In genomic region chr7:151439855-151440798, GRCh38 we compare ENCODE assay signal across 9 cellular contexts. TPM values are rescaled to one million over a fixed set of nuclear protein-coding genes. Genes with fewer than 3 reads are reported as not detected.
DNase-seq lines count a peak whose midpoint lies in the region; ATAC-seq, FAIRE-seq and TF ChIP-seq lines count a peak whose summit lies in the region.
"Had no signal": no experiment of that assay in that cellular context is flagged by ENCODE, and none has a peak within 500 bp of the region (broad histone marks: within the 10 kb centered on the region; RNA-seq: fewer than 3 reads in every experiment).

CRYGN (minus strand) TSS chr7:151440141; CDS start chr7:151439917, 224 bp downstream.

- dilution Hi-C loops in keratinocyte (cut with MboI; ENCODE audit: extremely low pct_ligation_motif_present, low sequenced_read_pairs): no loop called here

- no peak within 1 kb of the TSS for H3K27ac ChIP-seq in keratinocyte (ENCODE audit: control insufficient read depth, insufficient read depth, low read length)
- no peak within 1 kb of the TSS for H3K27ac ChIP-seq in suprapubic skin

- no peak within 1 kb of the TSS for H3K27ac Mint-ChIP-seq in activated CD4-positive, alpha-beta T cell treated with anti-CD3 and anti-CD28 coated beads, Interleukin-2, amount 10 ng/mL, durations not matched to agents 24 days and 14 days

- H3K4me3 ChIP-seq in adipocyte (ENCODE audit: low read length): peak within 1 kb of the TSS; percentile 17
- H3K4me3 ChIP-seq in keratinocyte (ENCODE audit: control insufficient read depth in 2 of 3, extremely low read depth in 1 of 3, insufficient read depth in 2 of 3, low read depth in 1 of 3, low read length in 3 of 3): peak within 1 kb of the TSS; percentile 12 to 38 (median 22)
- peak within 1 kb of the TSS; percentile 37 for H3K4me3 ChIP-seq in suprapubic skin

- H3K4me1 Mint-ChIP-seq in activated CD4-positive, alpha-beta T cell treated with anti-CD3 and anti-CD28 coated beads, Interleukin-2, amount 10 ng/mL, durations not matched to agents 24 days and 14 days: peaks cover 16% of the 10 kb centered on the region

- TF ChIP-seq CTCF in keratinocyte (optimal IDR thresholded peaks at IDR 0.05 in 1 of 3, IDR thresholded peaks at IDR 0.05 in 1 of 3, conservative IDR thresholded peaks at IDR 0.05 in 1 of 3; ENCODE audit: extremely low read depth in 1 of 3, insufficient read depth in 2 of 3, low read length in 3 of 3) (no peak), suprapubic skin (IDR thresholded peaks at IDR 0.05) (no peak)

- H3K9ac ChIP-seq in adipocyte (ENCODE audit: low read length): peak within 1 kb of the TSS; percentile 31
- H3K9ac ChIP-seq in keratinocyte (ENCODE audit: control insufficient read depth, extremely low read depth, insufficient read depth, low read length): no peak within 1 kb of the TSS

- H3K27me3 ChIP-seq in adipocyte (replicated peaks; ENCODE audit: control insufficient read depth, insufficient read depth, low read length): no peaks in the 10 kb centered on the region
- peaks cover 30% of the 10 kb centered on the region for H3K27me3 ChIP-seq in keratinocyte (ENCODE audit: control insufficient read depth, extremely low read depth, insufficient read depth, low read length)
- H3K27me3 ChIP-seq in suprapubic skin: peaks cover 18% of the 10 kb centered on the region
- H3K27me3 ChIP-seq: BE2C had no signal

- TF ChIP-seq EP300 in suprapubic skin (IDR thresholded peaks at IDR 0.05): no peak

- H4K20me1 ChIP-seq in keratinocyte (ENCODE audit: control insufficient read depth, extremely low read depth, insufficient read depth, low read length): no peaks in the 10 kb centered on the region

- peak within 1 kb of the TSS; percentile 44 for H3K4me3 Mint-ChIP-seq in activated CD4-positive, alpha-beta T cell treated with anti-CD3 and anti-CD28 coated beads, Interleukin-2, amount 10 ng/mL, durations not matched to agents 24 days and 14 days

- no peaks in the 10 kb centered on the region for H3K9me1 ChIP-seq in keratinocyte (ENCODE audit: control insufficient read depth, extremely low read depth, insufficient read depth, low read length)

- ATAC-seq in left lobe of liver (no peak), GM19035 (IDR thresholded peaks at IDR 0.05; ENCODE audit: unreplicated experiment) (no peak)

- H3K9me3 Mint-ChIP-seq in activated CD4-positive, alpha-beta T cell treated with anti-CD3 and anti-CD28 coated beads, Interleukin-2, amount 10 ng/mL, durations not matched to agents 24 days and 14 days: no peaks in the 10 kb centered on the region

- H3K79me2 ChIP-seq in keratinocyte (ENCODE audit: control insufficient read depth, insufficient read depth, low read length): no peaks in the 10 kb centered on the region

- TF ChIP-seq POLR2A in suprapubic skin (IDR thresholded peaks at IDR 0.05): no peak

- peaks cover 26% of the 10 kb centered on the region for H3K27me3 Mint-ChIP-seq in activated CD4-positive, alpha-beta T cell treated with anti-CD3 and anti-CD28 coated beads, Interleukin-2, amount 10 ng/mL, durations not matched to agents 24 days and 14 days

- DNase-seq in activated CD4-positive, alpha-beta T cell treated with anti-CD3 and anti-CD28 coated beads, Interleukin-2, amount 10 ng/mL, durations not matched to agents 24 days and 14 days: peak; percentile 68
- no peak for DNase-seq in activated CD4-positive, alpha-beta T cell treated with anti-CD3 and anti-CD28 coated beads for 4 hours
- DNase-seq in adipocyte (ENCODE audit: low read depth) (peak; percentile 33), keratinocyte (ENCODE audit: low read depth, low spot score) (no peak), suprapubic skin (ENCODE audit: low spot score in 2 of 2) (peak; percentile 62 to 69), NCI-H226 (no peak), left lobe of liver (ENCODE audit: low spot score) (no peak)
- DNase-seq: BE2C had no signal

- 14% methylated on average over 42 of the region's 51 CpGs for WGBS in suprapubic skin

- H3K36me3 ChIP-seq in adipocyte (ENCODE audit: control insufficient read depth, insufficient read depth, low read length, severe bottlenecking): no peaks in the 10 kb centered on the region
- no peaks in the 10 kb centered on the region for H3K36me3 ChIP-seq in keratinocyte (ENCODE audit: control insufficient read depth in 2 of 2, extremely low read depth in 1 of 2, insufficient read depth in 2 of 2, low read length in 2 of 2)
- H3K36me3 ChIP-seq in suprapubic skin: no peaks in the 10 kb centered on the region
- H3K36me3 ChIP-seq: BE2C had no signal

- H3K4me1 ChIP-seq in adipocyte (ENCODE audit: control insufficient read depth, insufficient read depth, low read length) (peaks cover 38% of the 10 kb centered on the region), keratinocyte (ENCODE audit: control insufficient read depth, extremely low read depth, insufficient read depth, low read length) (peaks cover 3% of the 10 kb centered on the region), suprapubic skin (peaks cover 21% of the 10 kb centered on the region)
- H3K4me1 ChIP-seq: BE2C had no signal

- H3K36me3 Mint-ChIP-seq in activated CD4-positive, alpha-beta T cell treated with anti-CD3 and anti-CD28 coated beads, Interleukin-2, amount 10 ng/mL, durations not matched to agents 24 days and 14 days (ENCODE audit: low read depth): no peaks in the 10 kb centered on the region

- peak within 1 kb of the TSS; percentile 3 for H2AFZ ChIP-seq in keratinocyte (ENCODE audit: control insufficient read depth, low read length)

- H3K9me3 ChIP-seq in adipocyte (ENCODE audit: control insufficient read depth, low read length) (peaks cover 4% of the 10 kb centered on the region), keratinocyte (ENCODE audit: control insufficient read depth, low read depth, low read length) (no peaks in the 10 kb centered on the region), suprapubic skin (no peaks in the 10 kb centered on the region)
- H3K9me3 ChIP-seq: BE2C had no signal

- no peak for FAIRE-seq in keratinocyte (lab: Jason Lieb, UNC)

- peak within 1 kb of the TSS; percentile 54 for H3K4me2 ChIP-seq in keratinocyte (ENCODE audit: control insufficient read depth, extremely low read depth, insufficient read depth, low read depth, low read length)

- intact Hi-C loops in activated CD4-positive, alpha-beta T cell treated with anti-CD3 and anti-CD28 coated beads, Interleukin-2, amount 10 ng/mL, durations not matched to agents 24 days and 14 days (cut with micrococcal nuclease): loop anchor here (10.0 kb wide), 1 partner anchor 195 kb away; the partner anchor contains the start of gene SMARCD3

RNA-seq across cellular contexts. Expression of gene CRYGN, which starts in this region (rescaled TPM):
- not detected in 2 replicates for total RNA-seq in activated CD4-positive, alpha-beta T cell treated with anti-CD3 and anti-CD28 coated beads, Interleukin-2, amount 10 ng/mL, durations not matched to agents 24 days and 14 days
- not detected in 3 replicates for polyA plus RNA-seq in keratinocyte
- polyA plus RNA-seq in keratinocyte (2011; ENCODE audit: low read depth): not detected
- not detected in 2 replicates for polyA plus RNA-seq in keratinocyte (2011; cell fraction: cytosol; rRNA removed)
- not detected in 2 replicates for polyA plus RNA-seq in keratinocyte (2011; cell fraction: nucleus; rRNA removed)
- not detected in 2 replicates for polyA plus RNA-seq in keratinocyte (2012; ENCODE audit: low replicate concordance)
- polyA minus RNA-seq in keratinocyte: not detected in 3 replicates
- not detected for polyA minus RNA-seq in keratinocyte (2011; cell fraction: cytosol; rRNA and poly(A)+ RNA removed)
- not detected in 2 replicates for polyA minus RNA-seq in keratinocyte (2011; cell fraction: nucleus; rRNA and poly(A)+ RNA removed)
- total RNA-seq in suprapubic skin (not detected), left lobe of liver (not detected)

Comparison
In these comparisons a context has a peak if more than half of its experiments do, and no peak if none do; other contexts are left out.
1. Peak in DNase-seq in activated CD4-positive, alpha-beta T cell treated with anti-CD3 and anti-CD28 coated beads, Interleukin-2, amount 10 ng/mL, durations not matched to agents 24 days and 14 days; RNA of the gene not detected or under 1 TPM.
2. Peak in DNase-seq and H3K4me3 ChIP-seq in suprapubic skin; RNA of the gene not detected or under 1 TPM.